ENCODE assay signal across 1 cellular context in the genomic region with DNA sequence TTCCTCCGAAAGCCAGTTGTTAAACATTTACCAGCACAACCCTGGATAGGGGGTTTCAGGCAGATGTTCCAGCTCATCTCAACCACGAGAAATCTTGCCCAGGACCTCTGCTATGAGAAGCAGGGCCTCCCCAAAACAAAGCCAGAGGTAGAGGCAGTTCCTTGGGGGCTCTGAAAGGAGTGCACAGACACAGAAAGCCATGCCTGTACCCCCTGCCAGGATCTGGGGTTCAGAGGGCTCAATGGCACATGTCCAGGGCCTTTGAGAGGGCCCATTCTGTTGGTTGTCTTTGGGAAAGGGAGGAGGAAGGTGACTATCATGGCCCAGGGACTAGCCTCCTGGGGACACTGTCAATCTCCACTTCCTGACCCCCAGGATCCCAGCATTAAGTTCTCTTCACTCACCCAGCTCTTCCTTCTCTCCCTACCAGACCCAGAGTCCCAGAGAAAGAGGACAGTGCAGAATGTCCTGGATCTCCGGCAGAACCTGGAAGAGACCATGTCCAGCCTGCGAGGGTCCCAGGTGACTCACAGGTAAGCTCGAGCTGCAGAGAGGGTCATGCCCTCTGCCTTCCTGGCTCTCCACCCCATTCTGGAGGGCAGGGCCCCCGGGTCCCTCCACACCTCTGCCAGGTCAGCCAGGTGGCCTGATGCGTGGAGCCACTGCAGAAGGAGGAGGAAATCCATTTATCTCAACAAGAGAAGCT.
TF ChIP-seq lines count a peak whose summit lies in the region.

No MANE protein-coding gene starts in this region.

TF ChIP-seq in IMR-90, 13 proteins besides CTCF, POLR2A, EP300 and RAD21 (continued from another document):
- TF ChIP-seq MXI1 (IDR thresholded peaks at IDR 0.05; ENCODE audit: borderline replicate concordance, low read depth, low read length) (no peak), RFX5 (IDR thresholded peaks at IDR 0.05; ENCODE audit: low read depth, low read length) (no peak), NFE2L2 (IDR thresholded peaks at IDR 0.05; ENCODE audit: low read depth, low read length) (no peak), SMC3 (IDR thresholded peaks at IDR 0.05; ENCODE audit: low read depth, low read length) (no peak), CEBPB (IDR thresholded peaks at IDR 0.05; ENCODE audit: low read depth, low read length) (no peak), MAZ (IDR thresholded peaks at IDR 0.05; ENCODE audit: borderline replicate concordance, low read depth, low read length) (no peak), USF2 (IDR thresholded peaks at IDR 0.05; ENCODE audit: low read depth, low read length) (no peak)
- TF ChIP-seq, protein P1, sequence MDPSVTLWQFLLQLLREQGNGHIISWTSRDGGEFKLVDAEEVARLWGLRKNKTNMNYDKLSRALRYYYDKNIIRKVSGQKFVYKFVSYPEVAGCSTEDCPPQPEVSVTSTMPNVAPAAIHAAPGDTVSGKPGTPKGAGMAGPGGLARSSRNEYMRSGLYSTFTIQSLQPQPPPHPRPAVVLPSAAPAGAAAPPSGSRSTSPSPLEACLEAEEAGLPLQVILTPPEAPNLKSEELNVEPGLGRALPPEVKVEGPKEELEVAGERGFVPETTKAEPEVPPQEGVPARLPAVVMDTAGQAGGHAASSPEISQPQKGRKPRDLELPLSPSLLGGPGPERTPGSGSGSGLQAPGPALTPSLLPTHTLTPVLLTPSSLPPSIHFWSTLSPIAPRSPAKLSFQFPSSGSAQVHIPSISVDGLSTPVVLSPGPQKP (IDR thresholded peaks at IDR 0.05; ENCODE audit: borderline replicate concordance, low read depth, low read length): no peak
